In genomic region chr7:100691676-100692577, GRCh38 we compare ENCODE assay signal across 1 cellular context.
TF ChIP-seq lines count a peak whose summit lies in the region.

No MANE protein-coding gene starts in this region.

TF ChIP-seq in WTC11, 78 proteins besides CTCF, POLR2A, EP300 and RAD21 (continued from another document):
- TF ChIP-seq SMAD4 (CRISPR knock-in tag; IDR thresholded peaks at IDR 0.05) (no peak), MLX (CRISPR knock-in tag; IDR thresholded peaks at IDR 0.05) (no peak), ATF1 (CRISPR knock-in tag; IDR thresholded peaks at IDR 0.05) (no peak), ZSCAN18 (CRISPR knock-in tag; IDR thresholded peaks at IDR 0.05) (no peak), E2F5 (CRISPR knock-in tag; IDR thresholded peaks at IDR 0.05) (peak; percentile 39; the same call in 1 of the 2 replicates), NFATC4 (CRISPR knock-in tag; IDR thresholded peaks at IDR 0.05) (no peak), CREB1 (CRISPR knock-in tag; IDR thresholded peaks at IDR 0.05) (no peak), MAX (CRISPR knock-in tag; IDR thresholded peaks at IDR 0.05) (peak; percentile 27; the same call in 1 of the 2 replicates), TEAD1 (CRISPR knock-in tag; IDR thresholded peaks at IDR 0.05) (no peak), ESRRA (CRISPR knock-in tag; IDR thresholded peaks at IDR 0.05; ENCODE audit: borderline replicate concordance) (no peak), ZNF138 (CRISPR knock-in tag; conservative IDR thresholded peaks at IDR 0.05) (no peak), ZNF512 (CRISPR knock-in tag; IDR thresholded peaks at IDR 0.05; ENCODE audit: borderline replicate concordance) (no peak), PREB (CRISPR knock-in tag; IDR thresholded peaks at IDR 0.05; ENCODE audit: borderline replicate concordance) (no peak), NFYB (CRISPR knock-in tag; conservative IDR thresholded peaks at IDR 0.05; ENCODE audit: low read depth) (no peak), HMGXB4 (CRISPR knock-in tag; IDR thresholded peaks at IDR 0.05) (0 out of 2 replicates have a peak, but pooled peaks have one; percentile 41), ZBTB21 (CRISPR knock-in tag; IDR thresholded peaks at IDR 0.05; ENCODE audit: borderline replicate concordance) (no peak), USF2 (CRISPR knock-in tag; IDR thresholded peaks at IDR 0.05) (peak; percentile 11; the same call in 1 of the 2 replicates), OVOL2 (CRISPR knock-in tag; IDR thresholded peaks at IDR 0.05; ENCODE audit: borderline replicate concordance) (no peak), PRRX2 (CRISPR knock-in tag; IDR thresholded peaks at IDR 0.05) (no peak), ETV6 (CRISPR knock-in tag; IDR thresholded peaks at IDR 0.05) (peak; percentile 55; the same call in 1 of the 2 replicates)
- TF ChIP-seq, protein P1, sequence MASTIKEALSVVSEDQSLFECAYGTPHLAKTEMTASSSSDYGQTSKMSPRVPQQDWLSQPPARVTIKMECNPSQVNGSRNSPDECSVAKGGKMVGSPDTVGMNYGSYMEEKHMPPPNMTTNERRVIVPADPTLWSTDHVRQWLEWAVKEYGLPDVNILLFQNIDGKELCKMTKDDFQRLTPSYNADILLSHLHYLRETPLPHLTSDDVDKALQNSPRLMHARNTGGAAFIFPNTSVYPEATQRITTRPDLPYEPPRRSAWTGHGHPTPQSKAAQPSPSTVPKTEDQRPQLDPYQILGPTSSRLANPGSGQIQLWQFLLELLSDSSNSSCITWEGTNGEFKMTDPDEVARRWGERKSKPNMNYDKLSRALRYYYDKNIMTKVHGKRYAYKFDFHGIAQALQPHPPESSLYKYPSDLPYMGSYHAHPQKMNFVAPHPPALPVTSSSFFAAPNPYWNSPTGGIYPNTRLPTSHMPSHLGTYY (CRISPR knock-in tag; IDR thresholded peaks at IDR 0.05) = no peak
- TF ChIP-seq, protein P2, sequence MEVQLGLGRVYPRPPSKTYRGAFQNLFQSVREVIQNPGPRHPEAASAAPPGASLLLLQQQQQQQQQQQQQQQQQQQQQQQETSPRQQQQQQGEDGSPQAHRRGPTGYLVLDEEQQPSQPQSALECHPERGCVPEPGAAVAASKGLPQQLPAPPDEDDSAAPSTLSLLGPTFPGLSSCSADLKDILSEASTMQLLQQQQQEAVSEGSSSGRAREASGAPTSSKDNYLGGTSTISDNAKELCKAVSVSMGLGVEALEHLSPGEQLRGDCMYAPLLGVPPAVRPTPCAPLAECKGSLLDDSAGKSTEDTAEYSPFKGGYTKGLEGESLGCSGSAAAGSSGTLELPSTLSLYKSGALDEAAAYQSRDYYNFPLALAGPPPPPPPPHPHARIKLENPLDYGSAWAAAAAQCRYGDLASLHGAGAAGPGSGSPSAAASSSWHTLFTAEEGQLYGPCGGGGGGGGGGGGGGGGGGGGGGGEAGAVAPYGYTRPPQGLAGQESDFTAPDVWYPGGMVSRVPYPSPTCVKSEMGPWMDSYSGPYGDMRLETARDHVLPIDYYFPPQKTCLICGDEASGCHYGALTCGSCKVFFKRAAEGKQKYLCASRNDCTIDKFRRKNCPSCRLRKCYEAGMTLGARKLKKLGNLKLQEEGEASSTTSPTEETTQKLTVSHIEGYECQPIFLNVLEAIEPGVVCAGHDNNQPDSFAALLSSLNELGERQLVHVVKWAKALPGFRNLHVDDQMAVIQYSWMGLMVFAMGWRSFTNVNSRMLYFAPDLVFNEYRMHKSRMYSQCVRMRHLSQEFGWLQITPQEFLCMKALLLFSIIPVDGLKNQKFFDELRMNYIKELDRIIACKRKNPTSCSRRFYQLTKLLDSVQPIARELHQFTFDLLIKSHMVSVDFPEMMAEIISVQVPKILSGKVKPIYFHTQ (CRISPR knock-in tag; IDR thresholded peaks at IDR 0.05) = no peak
- TF ChIP-seq, protein P3, sequence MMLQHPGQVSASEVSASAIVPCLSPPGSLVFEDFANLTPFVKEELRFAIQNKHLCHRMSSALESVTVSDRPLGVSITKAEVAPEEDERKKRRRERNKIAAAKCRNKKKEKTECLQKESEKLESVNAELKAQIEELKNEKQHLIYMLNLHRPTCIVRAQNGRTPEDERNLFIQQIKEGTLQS (CRISPR knock-in tag; conservative IDR thresholded peaks at IDR 0.05) = no peak
- TF ChIP-seq, protein P4, sequence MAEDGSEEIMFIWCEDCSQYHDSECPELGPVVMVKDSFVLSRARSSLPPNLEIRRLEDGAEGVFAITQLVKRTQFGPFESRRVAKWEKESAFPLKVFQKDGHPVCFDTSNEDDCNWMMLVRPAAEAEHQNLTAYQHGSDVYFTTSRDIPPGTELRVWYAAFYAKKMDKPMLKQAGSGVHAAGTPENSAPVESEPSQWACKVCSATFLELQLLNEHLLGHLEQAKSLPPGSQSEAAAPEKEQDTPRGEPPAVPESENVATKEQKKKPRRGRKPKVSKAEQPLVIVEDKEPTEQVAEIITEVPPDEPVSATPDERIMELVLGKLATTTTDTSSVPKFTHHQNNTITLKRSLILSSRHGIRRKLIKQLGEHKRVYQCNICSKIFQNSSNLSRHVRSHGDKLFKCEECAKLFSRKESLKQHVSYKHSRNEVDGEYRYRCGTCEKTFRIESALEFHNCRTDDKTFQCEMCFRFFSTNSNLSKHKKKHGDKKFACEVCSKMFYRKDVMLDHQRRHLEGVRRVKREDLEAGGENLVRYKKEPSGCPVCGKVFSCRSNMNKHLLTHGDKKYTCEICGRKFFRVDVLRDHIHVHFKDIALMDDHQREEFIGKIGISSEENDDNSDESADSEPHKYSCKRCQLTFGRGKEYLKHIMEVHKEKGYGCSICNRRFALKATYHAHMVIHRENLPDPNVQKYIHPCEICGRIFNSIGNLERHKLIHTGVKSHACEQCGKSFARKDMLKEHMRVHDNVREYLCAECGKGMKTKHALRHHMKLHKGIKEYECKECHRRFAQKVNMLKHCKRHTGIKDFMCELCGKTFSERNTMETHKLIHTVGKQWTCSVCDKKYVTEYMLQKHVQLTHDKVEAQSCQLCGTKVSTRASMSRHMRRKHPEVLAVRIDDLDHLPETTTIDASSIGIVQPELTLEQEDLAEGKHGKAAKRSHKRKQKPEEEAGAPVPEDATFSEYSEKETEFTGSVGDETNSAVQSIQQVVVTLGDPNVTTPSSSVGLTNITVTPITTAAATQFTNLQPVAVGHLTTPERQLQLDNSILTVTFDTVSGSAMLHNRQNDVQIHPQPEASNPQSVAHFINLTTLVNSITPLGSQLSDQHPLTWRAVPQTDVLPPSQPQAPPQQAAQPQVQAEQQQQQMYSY (CRISPR knock-in tag; IDR thresholded peaks at IDR 0.05) = no peak
- TF ChIP-seq, protein P5, sequence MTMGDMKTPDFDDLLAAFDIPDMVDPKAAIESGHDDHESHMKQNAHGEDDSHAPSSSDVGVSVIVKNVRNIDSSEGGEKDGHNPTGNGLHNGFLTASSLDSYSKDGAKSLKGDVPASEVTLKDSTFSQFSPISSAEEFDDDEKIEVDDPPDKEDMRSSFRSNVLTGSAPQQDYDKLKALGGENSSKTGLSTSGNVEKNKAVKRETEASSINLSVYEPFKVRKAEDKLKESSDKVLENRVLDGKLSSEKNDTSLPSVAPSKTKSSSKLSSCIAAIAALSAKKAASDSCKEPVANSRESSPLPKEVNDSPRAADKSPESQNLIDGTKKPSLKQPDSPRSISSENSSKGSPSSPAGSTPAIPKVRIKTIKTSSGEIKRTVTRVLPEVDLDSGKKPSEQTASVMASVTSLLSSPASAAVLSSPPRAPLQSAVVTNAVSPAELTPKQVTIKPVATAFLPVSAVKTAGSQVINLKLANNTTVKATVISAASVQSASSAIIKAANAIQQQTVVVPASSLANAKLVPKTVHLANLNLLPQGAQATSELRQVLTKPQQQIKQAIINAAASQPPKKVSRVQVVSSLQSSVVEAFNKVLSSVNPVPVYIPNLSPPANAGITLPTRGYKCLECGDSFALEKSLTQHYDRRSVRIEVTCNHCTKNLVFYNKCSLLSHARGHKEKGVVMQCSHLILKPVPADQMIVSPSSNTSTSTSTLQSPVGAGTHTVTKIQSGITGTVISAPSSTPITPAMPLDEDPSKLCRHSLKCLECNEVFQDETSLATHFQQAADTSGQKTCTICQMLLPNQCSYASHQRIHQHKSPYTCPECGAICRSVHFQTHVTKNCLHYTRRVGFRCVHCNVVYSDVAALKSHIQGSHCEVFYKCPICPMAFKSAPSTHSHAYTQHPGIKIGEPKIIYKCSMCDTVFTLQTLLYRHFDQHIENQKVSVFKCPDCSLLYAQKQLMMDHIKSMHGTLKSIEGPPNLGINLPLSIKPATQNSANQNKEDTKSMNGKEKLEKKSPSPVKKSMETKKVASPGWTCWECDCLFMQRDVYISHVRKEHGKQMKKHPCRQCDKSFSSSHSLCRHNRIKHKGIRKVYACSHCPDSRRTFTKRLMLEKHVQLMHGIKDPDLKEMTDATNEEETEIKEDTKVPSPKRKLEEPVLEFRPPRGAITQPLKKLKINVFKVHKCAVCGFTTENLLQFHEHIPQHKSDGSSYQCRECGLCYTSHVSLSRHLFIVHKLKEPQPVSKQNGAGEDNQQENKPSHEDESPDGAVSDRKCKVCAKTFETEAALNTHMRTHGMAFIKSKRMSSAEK (CRISPR knock-in tag; IDR thresholded peaks at IDR 0.05; ENCODE audit: borderline replicate concordance) = no peak
